Comparison of ENCODE assay signal across 22 cellular contexts in the genomic region with DNA sequence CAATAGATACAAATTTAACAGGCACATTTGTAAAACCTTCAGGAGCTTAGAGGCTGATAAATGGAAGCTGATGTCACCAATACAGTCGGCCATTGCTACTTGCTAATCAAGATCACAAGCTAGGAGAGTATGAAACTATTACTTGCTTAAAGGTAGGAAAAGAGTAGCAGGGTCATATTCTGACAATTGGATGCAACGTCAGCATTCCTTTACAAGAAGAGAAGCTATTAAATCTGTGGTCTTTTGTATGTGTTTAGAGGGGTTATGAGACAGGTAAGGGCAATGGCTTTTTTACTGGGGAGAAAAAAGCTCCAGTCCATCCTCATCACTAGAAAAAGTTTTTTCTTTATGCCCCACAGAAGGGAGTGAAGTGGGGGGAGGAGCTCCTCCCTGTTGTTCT. TPM values are rescaled to one million over a fixed set of nuclear protein-coding genes. Genes with fewer than 3 reads are reported as not detected.
A peak's percentile ranks its signal among the peaks of the same experiment; 100 is the strongest.
DNase-seq lines count a peak whose midpoint lies in the region; ATAC-seq and TF ChIP-seq lines count a peak whose summit lies in the region.
"Had no signal": no experiment of that assay in that cellular context is flagged by ENCODE, and none has a peak within 500 bp of the region (broad histone marks: within the 10 kb centered on the region; RNA-seq: fewer than 3 reads in every experiment).

No MANE protein-coding gene starts in this region.

- no peaks in the 10 kb centered on the region for H3K27me3 ChIP-seq in IMR-90 (ENCODE audit: control insufficient read depth, insufficient read depth, low read length)

- no peak overlapping the region for H3K23ac ChIP-seq in IMR-90 (ENCODE audit: low read depth, low read length)

- H3K4me3 Mint-ChIP-seq in activated naive CD8-positive, alpha-beta T cell treated with anti-CD3 and anti-CD28 coated beads, Interleukin-2, amount 10 ng/mL, durations not matched to agents 7 days and 5 days = no peak overlapping the region
- H3K4me3 Mint-ChIP-seq in activated naive CD8-positive, alpha-beta T cell treated with anti-CD3 and anti-CD28 coated beads for 36 hours = no peak overlapping the region
- H3K4me3 Mint-ChIP-seq in activated naive CD8-positive, alpha-beta T cell treated with anti-CD3 and anti-CD28 coated beads, Interleukin-2, amount 50 U/mL, for 24 hours = no peak overlapping the region
- H3K4me3 Mint-ChIP-seq in stimulated activated effector memory CD8-positive, alpha-beta T cell treated with anti-CD3 and anti-CD28 coated beads, Interleukin-12 subunit alpha, Interleukin-12 subunit beta, amount 100 ng/mL, for 72 hours = peak overlapping the region; percentile 52
- H3K4me3 Mint-ChIP-seq: IgD-negative memory B cell had no signal

- no peaks in the 10 kb centered on the region for H3K79me1 ChIP-seq in IMR-90 (ENCODE audit: low read depth in 1 of 2, low read length in 2 of 2)

- H3K56ac ChIP-seq in IMR-90 (ENCODE audit: extremely low read depth, insufficient read depth, low read length) = no peak overlapping the region

- H4K8ac ChIP-seq in IMR-90 (ENCODE audit: low read depth in 2 of 2, low read length in 2 of 2) = no peak overlapping the region

- H3K9ac ChIP-seq in IMR-90 (ENCODE audit: low read depth, low read length) = no peak overlapping the region

- peaks cover 3% of the 10 kb centered on the region for H3K27me3 Mint-ChIP-seq in activated naive CD8-positive, alpha-beta T cell treated with anti-CD3 and anti-CD28 coated beads, Interleukin-2, amount 10 ng/mL, durations not matched to agents 7 days and 5 days
- H3K27me3 Mint-ChIP-seq in activated naive CD8-positive, alpha-beta T cell treated with anti-CD3 and anti-CD28 coated beads for 36 hours = no peaks in the 10 kb centered on the region
- no peaks in the 10 kb centered on the region for H3K27me3 Mint-ChIP-seq in activated naive CD8-positive, alpha-beta T cell treated with anti-CD3 and anti-CD28 coated beads, Interleukin-2, amount 50 U/mL, for 24 hours

- H3K36me3 ChIP-seq in IMR-90 (ENCODE audit: control insufficient read depth, insufficient read depth, low read length) = no peaks in the 10 kb centered on the region
- H3K36me3 ChIP-seq: SJSA1 had no signal

- no CpG with 5 or more reads among the region's 2 CpGs for WGBS in IMR-90 (ENCODE audit: extremely low coverage in 2 of 2, insufficient read length in 1 of 2), 2 experiments

- DNase-seq in activated naive CD8-positive, alpha-beta T cell treated with anti-CD3 and anti-CD28 coated beads, Interleukin-2, amount 10 ng/mL, durations not matched to agents 7 days and 5 days = no peak
- no peak for DNase-seq in activated naive CD8-positive, alpha-beta T cell treated with anti-CD3 and anti-CD28 coated beads for 36 hours
- DNase-seq in IMR-90 (no peak), G401 (ENCODE audit: low spot score) (no peak), DMS53 treated with DMSO at 0.1 percent for 48 hours (lab: John Stamatoyannopoulos, UW; ENCODE audit: unreplicated experiment) (no peak)
- DNase-seq in activated naive CD8-positive, alpha-beta T cell treated with anti-CD3 and anti-CD28 coated beads, Interleukin-2, amount 50 U/mL, for 24 hours = no peak
- no peak for DNase-seq in stimulated activated effector memory CD8-positive, alpha-beta T cell treated with anti-CD3 and anti-CD28 coated beads, Interleukin-12 subunit alpha, Interleukin-12 subunit beta, amount 100 ng/mL, for 72 hours (ENCODE audit: low spot score in 2 of 2)
- DNase-seq: AML-193; CD8-positive, alpha-beta T cell; H7; NCI-H1105 treated with DMSO at 0.1 percent for 48 hours; NCI-H146; NCI-H1930; NCI-H2107; NCI-H524 treated with DMSO at 0.1 percent for 48 hours; NCI-H774; Right ventricle myocardium superior; RPMI8226 had no signal

- H2AK5ac ChIP-seq in IMR-90 (ENCODE audit: low read depth, low read length) = no peak overlapping the region

- no peak overlapping the region for H2AFZ ChIP-seq in IMR-90 (replicated peaks; ENCODE audit: low read length, poor library complexity)

- no peak for ATAC-seq in activated naive CD8-positive, alpha-beta T cell treated with anti-CD3 and anti-CD28 coated beads, Interleukin-2, amount 10 ng/mL, durations not matched to agents 7 days and 5 days (ENCODE audit: low read depth)
- no peak for ATAC-seq in IMR-90 (ENCODE audit: low read depth)
- ATAC-seq in activated naive CD8-positive, alpha-beta T cell treated with anti-CD3 and anti-CD28 coated beads, Interleukin-2, amount 50 U/mL, for 24 hours = no peak
- ATAC-seq in stimulated activated effector memory CD8-positive, alpha-beta T cell treated with anti-CD3 and anti-CD28 coated beads, Interleukin-12 subunit alpha, Interleukin-12 subunit beta, amount 100 ng/mL, for 72 hours = no peak
- no peak for ATAC-seq in HG02763 (IDR thresholded peaks at IDR 0.05; ENCODE audit: unreplicated experiment)

- H3K4ac ChIP-seq in IMR-90 (ENCODE audit: low read depth, low read length) = no peak overlapping the region

- TF ChIP-seq CTCF in IMR-90 (conservative IDR thresholded peaks at IDR 0.05; ENCODE audit: low read depth, low read length) = no peak

- BruUV-seq in IMR-90 (replicated peaks; lab: Mats Ljungman, UMichigan) = no TSS peak

- H3K18ac ChIP-seq in IMR-90 (ENCODE audit: low read depth, low read length) = no peak overlapping the region

- no peak for TF ChIP-seq POLR2A in IMR-90 (IDR thresholded peaks at IDR 0.05; ENCODE audit: low read depth, low read length)

- in situ Hi-C loops in IMR-90 (cut with MboI; ENCODE audit: low sequenced_read_pairs) = no loop called here
- in situ Hi-C loops in G401 (cut with HindIII; ENCODE audit: low sequenced_read_pairs) = no loop called here

- intact Hi-C loops in IMR-90 (cut with micrococcal nuclease) = no loop called here

- dilution Hi-C loops in IMR-90 (cut with HindIII; ENCODE audit: low sequenced_read_pairs, unreplicated experiment) = no loop called here

- H3K4me2 ChIP-seq in IMR-90 (ENCODE audit: low read depth, low read length) = no peak overlapping the region

- no peak overlapping the region for H2AK9ac ChIP-seq in IMR-90 (replicated peaks; ENCODE audit: low read depth, low read length, poor library complexity)

- no peak overlapping the region for H3K14ac ChIP-seq in IMR-90 (replicated peaks; ENCODE audit: low read depth, low read length)

- H3K36me3 Mint-ChIP-seq in activated naive CD8-positive, alpha-beta T cell treated with anti-CD3 and anti-CD28 coated beads, Interleukin-2, amount 10 ng/mL, durations not matched to agents 7 days and 5 days = peaks cover 3% of the 10 kb centered on the region
- no peaks in the 10 kb centered on the region for H3K36me3 Mint-ChIP-seq in activated naive CD8-positive, alpha-beta T cell treated with anti-CD3 and anti-CD28 coated beads for 36 hours
- H3K36me3 Mint-ChIP-seq in activated naive CD8-positive, alpha-beta T cell treated with anti-CD3 and anti-CD28 coated beads, Interleukin-2, amount 50 U/mL, for 24 hours (ENCODE audit: low read depth) = no peaks in the 10 kb centered on the region
- no peaks in the 10 kb centered on the region for H3K36me3 Mint-ChIP-seq in stimulated activated effector memory CD8-positive, alpha-beta T cell treated with anti-CD3 and anti-CD28 coated beads, Interleukin-12 subunit alpha, Interleukin-12 subunit beta, amount 100 ng/mL, for 72 hours
- H3K36me3 Mint-ChIP-seq: CD8-positive, alpha-beta T cell; IgD-negative memory B cell had no signal

- no peak for TF ChIP-seq RAD21 in IMR-90 (IDR thresholded peaks at IDR 0.05; ENCODE audit: low read length)

- H3K4me3 ChIP-seq in IMR-90 (ENCODE audit: insufficient read depth, low read depth, low read length) = no peak overlapping the region
- H3K4me3 ChIP-seq: SJSA1 had no signal

- H3K9me3 Mint-ChIP-seq in activated naive CD8-positive, alpha-beta T cell treated with anti-CD3 and anti-CD28 coated beads, Interleukin-2, amount 10 ng/mL, durations not matched to agents 7 days and 5 days = no peaks in the 10 kb centered on the region
- H3K9me3 Mint-ChIP-seq in activated naive CD8-positive, alpha-beta T cell treated with anti-CD3 and anti-CD28 coated beads for 36 hours = peaks cover 2% of the 10 kb centered on the region
- no peaks in the 10 kb centered on the region for H3K9me3 Mint-ChIP-seq in activated naive CD8-positive, alpha-beta T cell treated with anti-CD3 and anti-CD28 coated beads, Interleukin-2, amount 50 U/mL, for 24 hours
- no peaks in the 10 kb centered on the region for H3K9me3 Mint-ChIP-seq in stimulated activated effector memory CD8-positive, alpha-beta T cell treated with anti-CD3 and anti-CD28 coated beads, Interleukin-12 subunit alpha, Interleukin-12 subunit beta, amount 100 ng/mL, for 72 hours
- H3K9me3 Mint-ChIP-seq: CD8-positive, alpha-beta T cell; IgD-negative memory B cell had no signal

- H3K9me3 ChIP-seq in IMR-90 (ENCODE audit: control insufficient read depth, insufficient read depth, low read length) = no peaks in the 10 kb centered on the region
- H3K9me3 ChIP-seq: SJSA1 had no signal

- no peak overlapping the region for H2BK20ac ChIP-seq in IMR-90 (ENCODE audit: low read depth, low read length)

- no peaks in the 10 kb centered on the region for H3K4me1 ChIP-seq in IMR-90 (ENCODE audit: control insufficient read depth, insufficient read depth, low read length)
- H3K4me1 ChIP-seq: SJSA1 had no signal

- no peaks in the 10 kb centered on the region for H3K9me1 ChIP-seq in IMR-90 (ENCODE audit: insufficient read depth, low read length)

- H3K27ac ChIP-seq in IMR-90 (ENCODE audit: insufficient read depth, low read length) = no peak overlapping the region
- H3K27ac ChIP-seq: C4-2B, SJSA1 had no signal

- H3K27ac Mint-ChIP-seq in activated naive CD8-positive, alpha-beta T cell treated with anti-CD3 and anti-CD28 coated beads, Interleukin-2, amount 10 ng/mL, durations not matched to agents 7 days and 5 days = peak overlapping the region; percentile 82
- H3K27ac Mint-ChIP-seq in activated naive CD8-positive, alpha-beta T cell treated with anti-CD3 and anti-CD28 coated beads for 36 hours = no peak overlapping the region
- peak overlapping the region; percentile 10 for H3K27ac Mint-ChIP-seq in activated naive CD8-positive, alpha-beta T cell treated with anti-CD3 and anti-CD28 coated beads, Interleukin-2, amount 50 U/mL, for 24 hours
- no peak overlapping the region for H3K27ac Mint-ChIP-seq in stimulated activated effector memory CD8-positive, alpha-beta T cell treated with anti-CD3 and anti-CD28 coated beads, Interleukin-12 subunit alpha, Interleukin-12 subunit beta, amount 100 ng/mL, for 72 hours
- H3K27ac Mint-ChIP-seq: IgD-negative memory B cell had no signal

- no peak overlapping the region for H2BK120ac ChIP-seq in IMR-90 (ENCODE audit: low read depth, low read length)

- H2BK5ac ChIP-seq in IMR-90 (ENCODE audit: low read depth, low read length, poor library complexity, severe bottlenecking) = no peak overlapping the region

- H3K4me1 Mint-ChIP-seq in activated naive CD8-positive, alpha-beta T cell treated with anti-CD3 and anti-CD28 coated beads, Interleukin-2, amount 10 ng/mL, durations not matched to agents 7 days and 5 days = peaks cover 31% of the 10 kb centered on the region
- H3K4me1 Mint-ChIP-seq in activated naive CD8-positive, alpha-beta T cell treated with anti-CD3 and anti-CD28 coated beads for 36 hours = peaks cover 43% of the 10 kb centered on the region
- peaks cover 46% of the 10 kb centered on the region for H3K4me1 Mint-ChIP-seq in activated naive CD8-positive, alpha-beta T cell treated with anti-CD3 and anti-CD28 coated beads, Interleukin-2, amount 50 U/mL, for 24 hours
- H3K4me1 Mint-ChIP-seq in stimulated activated effector memory CD8-positive, alpha-beta T cell treated with anti-CD3 and anti-CD28 coated beads, Interleukin-12 subunit alpha, Interleukin-12 subunit beta, amount 100 ng/mL, for 72 hours = peaks cover 31% of the 10 kb centered on the region

- H2BK15ac ChIP-seq in IMR-90 (ENCODE audit: low read depth, low read length) = no peak overlapping the region

- no peaks in the 10 kb centered on the region for H4K20me1 ChIP-seq in IMR-90 (ENCODE audit: insufficient read depth, low read length)

- CTCF ChIA-PET in IMR-90 (lab: Yijun Ruan, JAX) = no interaction called here

- H4K5ac ChIP-seq in IMR-90 (ENCODE audit: low read depth, low read length) = no peak overlapping the region

- H4K91ac ChIP-seq in IMR-90 (ENCODE audit: insufficient read depth, low read depth, low read length) = no peak overlapping the region

- POLR2A ChIA-PET in activated naive CD8-positive, alpha-beta T cell treated with anti-CD3 and anti-CD28 coated beads, Interleukin-2, amount 10 ng/mL, durations not matched to agents 7 days and 5 days (lab: Charles Lee) = interaction anchor here (0.9 to 6.6 kb wide), 6 partner anchors 11 to 45 kb away, joined by 3 to 37 read pairs (median 20); a partner anchor contains a TSS
- POLR2A ChIA-PET in IMR-90 (lab: Charles Lee; ENCODE audit: unreplicated experiment) = no interaction called here

RNA-seq across cellular contexts. Expression of a gene that starts 11.7 kb away (rescaled TPM):
- total RNA-seq in activated naive CD8-positive, alpha-beta T cell treated with anti-CD3 and anti-CD28 coated beads, Interleukin-2, amount 10 ng/mL, durations not matched to agents 7 days and 5 days = 100 to 1,000 TPM; 379 to 386 TPM
- total RNA-seq in activated naive CD8-positive, alpha-beta T cell treated with anti-CD3 and anti-CD28 coated beads for 36 hours = 100 to 1,000 TPM; 376 to 385 TPM
- not detected in 2 replicates for total RNA-seq in IMR-90 (2012; rRNA removed)
- polyA plus RNA-seq in IMR-90 (2012; rRNA removed) = not detected in 2 replicates
- not detected in 2 replicates for polyA plus RNA-seq in IMR-90 (2012; cell fraction: cytosol; rRNA removed)
- not detected in 2 replicates for polyA plus RNA-seq in IMR-90 (2012; cell fraction: nucleus; rRNA removed; ENCODE audit: low replicate concordance)
- not detected in 2 replicates for total RNA-seq in G401 (2014; rRNA removed; shearing (Covaris generic))
- total RNA-seq: SJSA1 had no signal

RNA-seq across cellular contexts. Expression of a gene that starts 15.7 kb away (rescaled TPM):
- total RNA-seq in activated naive CD8-positive, alpha-beta T cell treated with anti-CD3 and anti-CD28 coated beads, Interleukin-2, amount 10 ng/mL, durations not matched to agents 7 days and 5 days = 100 to 1,000 TPM; 124 to 137 TPM
- 100 to 1,000 TPM; 152 to 162 TPM for total RNA-seq in activated naive CD8-positive, alpha-beta T cell treated with anti-CD3 and anti-CD28 coated beads for 36 hours
- not detected in 2 replicates for total RNA-seq in IMR-90 (2012; rRNA removed)
- not detected in 2 replicates for polyA plus RNA-seq in IMR-90 (2012; rRNA removed)
- not detected in 2 replicates for polyA plus RNA-seq in IMR-90 (2012; cell fraction: cytosol; rRNA removed)
- not detected in 2 replicates for polyA plus RNA-seq in IMR-90 (2012; cell fraction: nucleus; rRNA removed; ENCODE audit: low replicate concordance)
- total RNA-seq in G401 (2014; rRNA removed; shearing (Covaris generic)) = not detected in 2 replicates
- total RNA-seq: SJSA1 had no signal

Comparison
In these comparisons a context has a peak if more than half of its experiments do, and no peak if none do; other contexts are left out.
1. H3K27ac Mint-ChIP-seq: peak in activated naive CD8-positive, alpha-beta T cell treated with anti-CD3 and anti-CD28 coated beads, Interleukin-2, amount 10 ng/mL, durations not matched to agents 7 days and 5 days (single experiment) and activated naive CD8-positive, alpha-beta T cell treated with anti-CD3 and anti-CD28 coated beads, Interleukin-2, amount 50 U/mL, for 24 hours (single experiment); none in activated naive CD8-positive, alpha-beta T cell treated with anti-CD3 and anti-CD28 coated beads for 36 hours (single experiment) and stimulated activated effector memory CD8-positive, alpha-beta T cell treated with anti-CD3 and anti-CD28 coated beads, Interleukin-12 subunit alpha, Interleukin-12 subunit beta, amount 100 ng/mL, for 72 hours (single experiment).
2. RNA of a gene that starts 11.7 kb away (total RNA-seq): 379 to 386 TPM in activated naive CD8-positive, alpha-beta T cell treated with anti-CD3 and anti-CD28 coated beads, Interleukin-2, amount 10 ng/mL, durations not matched to agents 7 days and 5 days and 376 to 385 TPM in activated naive CD8-positive, alpha-beta T cell treated with anti-CD3 and anti-CD28 coated beads for 36 hours; not detected in IMR-90 and not detected in G401; every median in the first group is over 100 times any median in the second.
3. RNA of a gene that starts 15.7 kb away (total RNA-seq): 152 to 162 TPM in activated naive CD8-positive, alpha-beta T cell treated with anti-CD3 and anti-CD28 coated beads for 36 hours and 124 to 137 TPM in activated naive CD8-positive, alpha-beta T cell treated with anti-CD3 and anti-CD28 coated beads, Interleukin-2, amount 10 ng/mL, durations not matched to agents 7 days and 5 days; not detected in IMR-90 and not detected in G401; every median in the first group is over 100 times any median in the second.